Comparison of ENCODE assay signal across 1 cellular context in the genomic region with DNA sequence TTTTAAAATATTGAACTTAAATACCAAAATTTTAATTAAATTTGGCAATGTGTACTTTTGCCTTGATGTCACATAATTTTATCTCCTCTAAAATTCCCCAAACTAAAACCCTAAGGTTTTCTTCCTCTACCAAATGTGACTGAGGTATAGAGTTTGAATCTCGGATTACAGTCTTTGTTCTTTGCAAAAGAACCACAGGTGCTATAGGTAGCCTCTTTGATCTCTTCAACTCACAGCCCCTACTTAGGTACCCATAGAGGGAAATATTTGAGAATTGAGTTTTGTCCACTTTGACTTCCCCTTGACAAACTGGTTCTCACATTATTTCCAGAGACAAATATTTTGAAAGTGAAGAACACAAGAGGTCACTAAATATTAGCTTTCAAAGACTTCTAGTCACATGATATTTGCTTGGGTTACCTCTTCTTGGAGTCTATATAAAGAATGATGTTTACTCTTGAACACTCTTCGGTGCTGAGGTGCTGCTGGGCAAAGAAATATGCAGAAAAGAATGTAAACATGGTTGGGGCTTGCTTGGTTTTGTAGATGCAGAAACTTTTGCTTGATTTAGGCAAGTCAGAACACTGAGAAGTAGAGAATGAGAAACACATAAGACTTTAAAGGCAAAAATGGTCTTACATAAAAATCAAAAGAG.
TF ChIP-seq lines count a peak whose summit lies in the region.

No MANE protein-coding gene starts in this region.

TF ChIP-seq in GM23338, 12 proteins besides CTCF, POLR2A, EP300 and RAD21 (continued from another document):
- no peak for TF ChIP-seq ZNF462 (CRISPR knock-in tag; IDR thresholded peaks at IDR 0.05)
